ENCODE assay signal across 14 cellular contexts in genomic region chr4:147778942-147779341, GRCh38. TPM values are rescaled to one million over a fixed set of nuclear protein-coding genes. Genes with fewer than 3 reads are reported as not detected.
DNase-seq lines count a peak whose midpoint lies in the region; ATAC-seq, FAIRE-seq and TF ChIP-seq lines count a peak whose summit lies in the region.
"Had no signal": no experiment of that assay in that cellular context is flagged by ENCODE, and none has a peak within 500 bp of the region (broad histone marks: within the 10 kb centered on the region; RNA-seq: fewer than 3 reads in every experiment).

No MANE protein-coding gene starts in this region.

- H3K27ac Mint-ChIP-seq in CD4-positive, alpha-beta T cell: no peak overlapping the region
- H3K27ac Mint-ChIP-seq: natural killer cell had no signal

- H3K36me3 Mint-ChIP-seq in CD4-positive, alpha-beta T cell (ENCODE audit: low read depth): no peaks in the 10 kb centered on the region
- H3K36me3 Mint-ChIP-seq: natural killer cell had no signal

- no peak overlapping the region for H3K4me3 Mint-ChIP-seq in CD4-positive, alpha-beta T cell
- H3K4me3 Mint-ChIP-seq: natural killer cell had no signal

- ATAC-seq in GM21360 (IDR thresholded peaks at IDR 0.05; ENCODE audit: unreplicated experiment) (peak; percentile 59), HG02970 (IDR thresholded peaks at IDR 0.05; ENCODE audit: low FRiP score, unreplicated experiment) (peak; percentile 45), HG03575 (IDR thresholded peaks at IDR 0.05; ENCODE audit: extremely low read depth, insufficient number of reproducible peaks, low FRiP score, unreplicated experiment) (peak; percentile 65)
- ATAC-seq in CD4-positive, alpha-beta T cell (ENCODE audit: poor library complexity): no peak
- ATAC-seq: natural killer cell had no signal

- CTCF ChIA-PET in CD4-positive, alpha-beta T cell (lab: Charles Lee): no interaction called here

- no peak for TF ChIP-seq CTCF in CD4-positive, alpha-beta T cell (IDR thresholded peaks at IDR 0.05)

- peak; percentile 98 for FAIRE-seq in GM18507 (lab: Jason Lieb, UNC)

- no peaks in the 10 kb centered on the region for H3K9me3 ChIP-seq in CD4-positive, alpha-beta T cell (ENCODE audit: control insufficient read depth, low read length)

- POLR2A ChIA-PET in CD4-positive, alpha-beta T cell (lab: Charles Lee): no interaction called here

- intact Hi-C loops in CD4-positive, alpha-beta T cell (cut with DNase I, micrococcal nuclease): no loop called here

- H3K27ac ChIP-seq in CD4-positive, alpha-beta T cell (ENCODE audit: low read depth, low read length): no peak overlapping the region
- H3K27ac ChIP-seq: C4-2B, RWPE1, VCaP had no signal

- H3K27me3 ChIP-seq in CD4-positive, alpha-beta T cell (ENCODE audit: control insufficient read depth, insufficient read depth, low read length): no peaks in the 10 kb centered on the region

- DNase-seq in GM18507 (ENCODE audit: extremely low spot score, insufficient read length, low read depth): no peak
- DNase-seq in activated T-cell treated with anti-CD3 and anti-CD28 coated beads, Interleukin-2, amount 50 U/mL, for 1 hour: no peak
- DNase-seq in CD4-positive, alpha-beta T cell: no peak
- no peak for DNase-seq in activated naive CD4-positive, alpha-beta T cell (lab: John Stamatoyannopoulos, UW)
- DNase-seq in activated gamma-delta T cell (lab: John Stamatoyannopoulos, UW): no peak
- DNase-seq: activated T-cell treated with anti-CD3 and anti-CD28 coated beads for 4 hours, natural killer cell, NCI-H2029 treated with DMSO at 0.1 percent for 48 hours had no signal

- no peaks in the 10 kb centered on the region for H3K27me3 Mint-ChIP-seq in CD4-positive, alpha-beta T cell

- no peaks in the 10 kb centered on the region for H3K9me3 Mint-ChIP-seq in CD4-positive, alpha-beta T cell
- H3K9me3 Mint-ChIP-seq: natural killer cell had no signal

- H3K4me1 Mint-ChIP-seq in CD4-positive, alpha-beta T cell (ENCODE audit: low read depth): peaks cover 17% of the 10 kb centered on the region

RNA-seq across cellular contexts. Expression of gene ARHGAP10, which starts 47.1 kb away (rescaled TPM):
- 1 to 10 TPM; 5.6 to 5.7 TPM for total RNA-seq in CD4-positive, alpha-beta T cell
